ENCODE assay signal across 10 cellular contexts in genomic region chr5:76583163-76584047, GRCh38. TPM values are rescaled to one million over a fixed set of nuclear protein-coding genes. Genes with fewer than 3 reads are reported as not detected.
DNase-seq lines count a peak whose midpoint lies in the region; ATAC-seq and TF ChIP-seq lines count a peak whose summit lies in the region.
"Had no signal": no experiment of that assay in that cellular context is flagged by ENCODE, and none has a peak within 500 bp of the region (broad histone marks: within the 10 kb centered on the region; RNA-seq: fewer than 3 reads in every experiment).

No MANE protein-coding gene starts in this region.

- no peak overlapping the region for H2AFZ ChIP-seq in MM.1S (ENCODE audit: low read length)

- TF ChIP-seq CTCF in DOHH2 (IDR thresholded peaks at IDR 0.05; ENCODE audit: low read depth, low read length, poor library complexity, severe bottlenecking), result peak; percentile 27
- peak; percentile 42 for TF ChIP-seq CTCF in MM.1S (IDR thresholded peaks at IDR 0.05; ENCODE audit: low read length)
- TF ChIP-seq CTCF in choroid plexus epithelial cell (conservative IDR thresholded peaks at IDR 0.05; ENCODE audit: low read depth, low read length), result peak; percentile 59
- TF ChIP-seq CTCF in natural killer cell (IDR thresholded peaks at IDR 0.05), result peak; percentile 56

- H3K27ac ChIP-seq in DOHH2 (ENCODE audit: low read depth, low read length) (no peak overlapping the region), MM.1S (ENCODE audit: low read length) (peak overlapping the region; percentile 75; the same call in 1 of the 2 replicates)

- no peaks in the 10 kb centered on the region for H3K36me3 Mint-ChIP-seq in natural killer cell
- H3K36me3 Mint-ChIP-seq: activated naive CD8-positive, alpha-beta T cell treated with anti-CD3 and anti-CD28 coated beads, Interleukin-2, amount 10 ng/mL, durations not matched to agents 7 days and 5 days had no signal

- no peaks in the 10 kb centered on the region for H3K9me3 Mint-ChIP-seq in natural killer cell
- H3K9me3 Mint-ChIP-seq: activated naive CD8-positive, alpha-beta T cell treated with anti-CD3 and anti-CD28 coated beads, Interleukin-2, amount 10 ng/mL, durations not matched to agents 7 days and 5 days had no signal

- H3K36me3 ChIP-seq in DOHH2 (ENCODE audit: control insufficient read depth, low read length) (no peaks in the 10 kb centered on the region), MM.1S (replicated peaks; ENCODE audit: insufficient read depth, low read length) (no peaks in the 10 kb centered on the region)

- peak; percentile 47 for DNase-seq in MM.1S
- DNase-seq in choroid plexus epithelial cell (ENCODE audit: low read depth), result peak; percentile 65
- DNase-seq in natural killer cell, result no peak
- DNase-seq: activated naive CD8-positive, alpha-beta T cell treated with anti-CD3 and anti-CD28 coated beads, Interleukin-2, amount 10 ng/mL, durations not matched to agents 7 days and 5 days; NCI-H446 had no signal

- H3K27ac Mint-ChIP-seq in natural killer cell, result peak overlapping the region; percentile 75 to 82
- H3K27ac Mint-ChIP-seq: activated naive CD8-positive, alpha-beta T cell treated with anti-CD3 and anti-CD28 coated beads, Interleukin-2, amount 10 ng/mL, durations not matched to agents 7 days and 5 days had no signal

- H3F3A ChIP-seq in DOHH2 (ENCODE audit: control insufficient read depth, insufficient read depth) (peaks cover 3% of the 10 kb centered on the region; the same call in 1 of the 2 replicates), MM.1S (ENCODE audit: insufficient read depth, low read length) (peaks cover 10% of the 10 kb centered on the region; the same call in 1 of the 2 replicates)

- peak overlapping the region; percentile 8; the same call in 1 of the 2 replicates for H3K9ac ChIP-seq in MM.1S (ENCODE audit: low read length)

- H3K4me1 Mint-ChIP-seq in natural killer cell, result peaks cover 13 to 26% of the 10 kb centered on the region in 2 donors
- H3K4me1 Mint-ChIP-seq: activated naive CD8-positive, alpha-beta T cell treated with anti-CD3 and anti-CD28 coated beads, Interleukin-2, amount 10 ng/mL, durations not matched to agents 7 days and 5 days had no signal

- H3K4me1 ChIP-seq in DOHH2 (ENCODE audit: control insufficient read depth, low read length) (peaks cover 22% of the 10 kb centered on the region), MM.1S (ENCODE audit: low read length) (peaks cover 26% of the 10 kb centered on the region)

- H3K9me3 ChIP-seq in DOHH2 (ENCODE audit: control insufficient read depth, insufficient read depth, low read length), result no peaks in the 10 kb centered on the region
- H3K9me3 ChIP-seq in MM.1S (replicated peaks; ENCODE audit: insufficient read depth, low read length), result no peaks in the 10 kb centered on the region

- H3K4me3 ChIP-seq in DOHH2 (ENCODE audit: low read length), result no peak overlapping the region
- H3K4me3 ChIP-seq in MM.1S (ENCODE audit: low read length), result 0 out of 2 replicates have a peak overlapping the region, but pooled peaks have one; percentile 6
- no peak overlapping the region for H3K4me3 ChIP-seq in choroid plexus epithelial cell (ENCODE audit: low read depth, low read length)

- no peak overlapping the region for H3K4me3 Mint-ChIP-seq in natural killer cell
- H3K4me3 Mint-ChIP-seq: activated naive CD8-positive, alpha-beta T cell treated with anti-CD3 and anti-CD28 coated beads, Interleukin-2, amount 10 ng/mL, durations not matched to agents 7 days and 5 days had no signal

- H3K27me3 ChIP-seq in DOHH2 (ENCODE audit: control insufficient read depth, low read length) (no peaks in the 10 kb centered on the region), MM.1S (replicated peaks; ENCODE audit: insufficient read depth, low read length) (no peaks in the 10 kb centered on the region)

- H3K4me2 ChIP-seq in DOHH2 (ENCODE audit: low read length) (no peak overlapping the region), MM.1S (ENCODE audit: low read depth, low read length) (peak overlapping the region; percentile 48)

- H4K20me1 ChIP-seq in DOHH2 (ENCODE audit: control insufficient read depth, insufficient read depth, low read depth, low read length), result no peaks in the 10 kb centered on the region
- H4K20me1 ChIP-seq in MM.1S (ENCODE audit: insufficient read depth, low read length), result no peaks in the 10 kb centered on the region

- ATAC-seq in natural killer cell (peak in 2 of 3 donors; percentile 33 to 40), HG03135 (IDR thresholded peaks at IDR 0.05; ENCODE audit: unreplicated experiment) (no peak), HG02678 (IDR thresholded peaks at IDR 0.05; ENCODE audit: unreplicated experiment) (no peak), GM19328 (IDR thresholded peaks at IDR 0.05; ENCODE audit: unreplicated experiment) (no peak)
- ATAC-seq in activated CD4-positive, CD25-positive, alpha-beta regulatory T cell treated with anti-CD3 and anti-CD28 coated beads, Interleukin-2, amount 50 U/mL, for 24 hours, result no peak

- H3K27me3 Mint-ChIP-seq in natural killer cell (ENCODE audit: low read depth in 2 of 2), result no peaks in the 10 kb centered on the region
- H3K27me3 Mint-ChIP-seq: activated naive CD8-positive, alpha-beta T cell treated with anti-CD3 and anti-CD28 coated beads, Interleukin-2, amount 10 ng/mL, durations not matched to agents 7 days and 5 days had no signal

- intact Hi-C loops in natural killer cell (cut with micrococcal nuclease), result loop anchor here (1.0 to 5.0 kb wide), 4 partner anchors 36 to 509 kb away; partner anchors contain the start of gene IQGAP2

- H3K79me2 ChIP-seq in DOHH2 (ENCODE audit: control insufficient read depth, low read length) (no peaks in the 10 kb centered on the region), MM.1S (ENCODE audit: low read length) (no peaks in the 10 kb centered on the region)

- no peaks in the 10 kb centered on the region for H3K9me2 ChIP-seq in DOHH2 (replicated peaks; ENCODE audit: control insufficient read depth, low read length)
- H3K9me2 ChIP-seq in MM.1S (replicated peaks; ENCODE audit: insufficient read depth, low read length), result no peaks in the 10 kb centered on the region

RNA-seq across cellular contexts. Expression of gene F2RL2, which starts 39.8 kb away (rescaled TPM):
- total RNA-seq in natural killer cell, result not detected
- total RNA-seq: activated naive CD8-positive, alpha-beta T cell treated with anti-CD3 and anti-CD28 coated beads, Interleukin-2, amount 10 ng/mL, durations not matched to agents 7 days and 5 days had no signal

Comparison
In these comparisons a context has a peak if more than half of its experiments do, and no peak if none do; other contexts are left out.
1. ATAC-seq: peak in natural killer cell (2 of 3); none in HG03135 (single experiment), HG02678 (single experiment), activated CD4-positive, CD25-positive, alpha-beta regulatory T cell treated with anti-CD3 and anti-CD28 coated beads, Interleukin-2, amount 50 U/mL, for 24 hours (0 of 2) and GM19328 (single experiment).
2. Peak in every context shown above with its lines, with median percentiles within 50 percentile points of each other: CTCF ChIP-seq.